Comparison of ENCODE assay signal across 36 cellular contexts in the genomic region with DNA sequence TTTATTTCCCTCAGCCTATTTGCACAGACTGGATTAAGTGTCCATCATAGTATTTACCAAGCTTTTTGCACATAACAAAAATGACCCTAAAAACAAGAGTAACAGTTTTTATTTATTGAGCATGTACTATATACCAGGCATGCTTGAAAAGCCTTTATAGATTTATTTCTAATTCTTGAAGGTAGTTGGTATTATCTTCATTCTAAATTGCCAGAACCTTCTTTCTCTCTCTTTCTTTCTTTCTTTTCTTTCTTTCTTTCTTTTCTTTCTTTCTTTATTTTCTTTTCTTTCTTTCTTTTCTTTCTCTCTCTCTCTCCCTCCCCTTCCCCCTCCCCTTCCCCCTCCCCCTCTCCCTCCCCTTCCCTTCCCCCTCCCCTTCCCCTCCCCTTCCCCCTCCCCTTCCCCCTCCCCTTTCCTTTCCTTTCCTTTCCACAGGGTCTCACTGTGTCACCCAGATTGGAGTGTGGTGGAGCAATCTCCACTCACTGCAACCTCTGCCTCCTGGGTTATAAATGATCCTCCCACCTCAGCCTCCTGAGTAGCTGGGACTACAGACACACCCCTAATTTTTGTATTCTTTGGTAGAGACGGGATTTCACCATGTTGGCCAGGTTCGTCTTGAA.
"Had no signal": no experiment of that assay in that cellular context is flagged by ENCODE, and none has a peak within 500 bp of the region (broad histone marks: within the 10 kb centered on the region; RNA-seq: fewer than 3 reads in every experiment).

No MANE protein-coding gene starts in this region.

- H3K9me3 ChIP-seq: MG63 had no signal

- H3K4me3 ChIP-seq: MG63 had no signal

- H3K27me3 ChIP-seq: MG63 had no signal

- DNase-seq: Karpas-422, Kasumi-1, MG63, MM.1S, MV-4-11, NCI-H1048, NCI-H1092, NCI-H1092 treated with DMSO at 0.1 percent for 48 hours, NCI-H1105, NCI-H1105 treated with DMSO at 0.1 percent for 48 hours, NCI-H1417, NCI-H1417 treated with DMSO at 0.1 percent for 48 hours, NCI-H1436, NCI-H1436 treated with DMSO at 0.1 percent for 48 hours, NCI-H146, NCI-H1694, NCI-H1694 treated with DMSO at 0.1 percent for 48 hours, NCI-H187, NCI-H187 treated with DMSO at 0.1 percent for 48 hours, NCI-H1930, NCI-H2029, NCI-H2029 treated with DMSO at 0.1 percent for 48 hours, NCI-H2081, NCI-H2081 treated with DMSO at 0.1 percent for 48 hours, NCI-H2107, NCI-H2171, NCI-H2171 treated with DMSO at 0.1 percent for 48 hours, NCI-H2227 treated with DMSO at 0.1 percent for 48 hours, NCI-H226, NCI-H345, NCI-H446, NCI-H446 treated with DMSO at 0.1 percent for 48 hours, NCI-H510A, NCI-H510A treated with DMSO at 0.1 percent for 48 hours, NCI-H524 had no signal

- H3K27ac ChIP-seq: KMS-11 had no signal

- H3K4me2 ChIP-seq: KMS-11 had no signal

- H3K36me3 ChIP-seq: MG63 had no signal

- H3K9ac ChIP-seq: KMS-11 had no signal
